Comparison of ENCODE assay signal across 10 cellular contexts in genomic region chr14:93936245-93936644, GRCh38. TPM values are rescaled to one million over a fixed set of nuclear protein-coding genes. Genes with fewer than 3 reads are reported as not detected.
DNase-seq lines count a peak whose midpoint lies in the region; ATAC-seq, FAIRE-seq and TF ChIP-seq lines count a peak whose summit lies in the region.
"Had no signal": no experiment of that assay in that cellular context is flagged by ENCODE, and none has a peak within 500 bp of the region (broad histone marks: within the 10 kb centered on the region; RNA-seq: fewer than 3 reads in every experiment).

No MANE protein-coding gene starts in this region.

- H3K4me3 ChIP-seq in RWPE2 (ENCODE audit: severe bottlenecking) = no peak overlapping the region

- H3K4me1 Mint-ChIP-seq in glutamatergic neuron (ENCODE audit: low read depth, unreplicated experiment) = peaks cover 9% of the 10 kb centered on the region

- POLR2A ChIA-PET in HEK293T (lab: Yijun Ruan, JAX) = no interaction called here

- DNase-seq in D721Med (ENCODE audit: insufficient read length, low spot score) (peak; percentile 57), HEK293T (ENCODE audit: extremely low spot score) (peak; percentile 56), RWPE2 (ENCODE audit: low spot score) (no peak), glutamatergic neuron (peak; percentile 51), Ammon's horn (ENCODE audit: low spot score) (no peak), substantia nigra (lab: John Stamatoyannopoulos, UW) (no peak), posterior vena cava (ENCODE audit: low spot score) (no peak)

- H3K27me3 Mint-ChIP-seq in glutamatergic neuron (ENCODE audit: unreplicated experiment) = peaks cover 12% of the 10 kb centered on the region
- H3K27me3 Mint-ChIP-seq: IgD-negative memory B cell had no signal

- no peaks in the 10 kb centered on the region for H3K9me3 ChIP-seq in RWPE2 (ENCODE audit: severe bottlenecking)

- ATAC-seq in RWPE2 (ENCODE audit: low read depth) = peak; percentile 19; the same call in 1 of the 3 replicates
- ATAC-seq in HG02798 (IDR thresholded peaks at IDR 0.05; ENCODE audit: poor library complexity, unreplicated experiment) = no peak

- no peak overlapping the region for H3K27ac ChIP-seq in RWPE2 (ENCODE audit: poor library complexity, severe bottlenecking)
- no peak overlapping the region for H3K27ac ChIP-seq in substantia nigra (ENCODE audit: low read depth, low read length, poor library complexity, severe bottlenecking)

- H3K4me3 Mint-ChIP-seq in glutamatergic neuron (ENCODE audit: unreplicated experiment) = no peak overlapping the region
- H3K4me3 Mint-ChIP-seq: IgD-negative memory B cell had no signal

- H3K4me1 ChIP-seq in RWPE2 (ENCODE audit: insufficient read depth, poor library complexity, severe bottlenecking) = peaks cover 16% of the 10 kb centered on the region

- H3K36me3 Mint-ChIP-seq in glutamatergic neuron (ENCODE audit: unreplicated experiment) = peaks cover 3% of the 10 kb centered on the region
- H3K36me3 Mint-ChIP-seq: IgD-negative memory B cell had no signal

- CTCF ChIA-PET in HEK293T (lab: Yijun Ruan, JAX) = interaction anchor here (0.6 to 1.7 kb wide), 10 partner anchors 10 to 691 kb away, joined by 3 to 5 read pairs (median 4); no protein-coding TSS in a partner anchor

- TF ChIP-seq CTCF in D721Med (IDR thresholded peaks at IDR 0.05; ENCODE audit: insufficient read depth, missing control alignments) = peak; percentile 45
- TF ChIP-seq CTCF in RWPE2 (IDR thresholded peaks at IDR 0.05; ENCODE audit: poor library complexity, severe bottlenecking) = peak; percentile 73
- TF ChIP-seq CTCF in glutamatergic neuron (IDR thresholded peaks at IDR 0.05; ENCODE audit: partially characterized antibody, unreplicated experiment) = peak; percentile 78

- intact Hi-C loops in posterior vena cava (cut with DNase I) = loop anchor here in 1 of 2 donors (10.0 kb wide), 1 partner anchor 199 kb away; no protein-coding TSS in a partner anchor

- H3K27me3 ChIP-seq in RWPE2 (ENCODE audit: insufficient read depth, poor library complexity, severe bottlenecking) = no peaks in the 10 kb centered on the region

- peak; percentile 29 for FAIRE-seq in D721Med (lab: Jason Lieb, UNC)

- peaks cover 9% of the 10 kb centered on the region for H3K9me3 Mint-ChIP-seq in glutamatergic neuron (ENCODE audit: unreplicated experiment)
- H3K9me3 Mint-ChIP-seq: IgD-negative memory B cell had no signal

- H3K27ac Mint-ChIP-seq in glutamatergic neuron (ENCODE audit: unreplicated experiment) = no peak overlapping the region
- H3K27ac Mint-ChIP-seq: IgD-negative memory B cell had no signal

- no peaks in the 10 kb centered on the region for H3K36me3 ChIP-seq in RWPE2 (ENCODE audit: low read depth)

TF ChIP-seq in HEK293T, 16 proteins besides CTCF, POLR2A, EP300 and RAD21:
- TF ChIP-seq TARDBP (IDR thresholded peaks at IDR 0.05) (no peak), CTBP1 (IDR thresholded peaks at IDR 0.05; ENCODE audit: borderline replicate concordance) (no peak), LEF1 (IDR thresholded peaks at IDR 0.05; ENCODE audit: borderline replicate concordance) (no peak), PKNOX1 (IDR thresholded peaks at IDR 0.05) (no peak), FOXM1 (IDR thresholded peaks at IDR 0.05; ENCODE audit: borderline replicate concordance) (no peak), FOXK2 (IDR thresholded peaks at IDR 0.05) (no peak), HDGF (IDR thresholded peaks at IDR 0.05; ENCODE audit: borderline replicate concordance) (no peak), FOXA1 (IDR thresholded peaks at IDR 0.05) (no peak), ARNT (IDR thresholded peaks at IDR 0.05) (no peak), SUZ12 (IDR thresholded peaks at IDR 0.05) (no peak), NFRKB (IDR thresholded peaks at IDR 0.05) (no peak), SP1 (IDR thresholded peaks at IDR 0.05) (no peak), ZNF384 (IDR thresholded peaks at IDR 0.05) (no peak), L3MBTL2 (conservative IDR thresholded peaks at IDR 0.05) (no peak), ELF4 (IDR thresholded peaks at IDR 0.05) (no peak), BHLHE40 (IDR thresholded peaks at IDR 0.05; ENCODE audit: borderline replicate concordance) (no peak)

RNA-seq across cellular contexts. Expression of gene FAM181A, which starts 9.1 kb away (rescaled TPM):
- total RNA-seq in glutamatergic neuron (ENCODE audit: unreplicated experiment) (not detected), posterior vena cava (not detected)
- total RNA-seq: subcutaneous adipose tissue had no signal

RNA-seq across cellular contexts. Expression of gene ASB2, which starts 40.1 kb away (rescaled TPM):
- 16.6 TPM for total RNA-seq in glutamatergic neuron (ENCODE audit: unreplicated experiment)
- total RNA-seq in posterior vena cava = 10 to 100 TPM; 60.0 to 66.5 TPM

Comparison
In these comparisons a context has a peak if more than half of its experiments do, and no peak if none do; other contexts are left out.
1. DNase-seq: peak in D721Med (single experiment), HEK293T (single experiment) and glutamatergic neuron (single experiment); none in RWPE2 (single experiment), Ammon's horn (single experiment), substantia nigra (0 of 49) and posterior vena cava (single experiment).
2. Peak in every context shown above with its lines, with median percentiles within 50 percentile points of each other: CTCF ChIP-seq.